15 cellular contexts compared by ENCODE assay signal in the genomic region with DNA sequence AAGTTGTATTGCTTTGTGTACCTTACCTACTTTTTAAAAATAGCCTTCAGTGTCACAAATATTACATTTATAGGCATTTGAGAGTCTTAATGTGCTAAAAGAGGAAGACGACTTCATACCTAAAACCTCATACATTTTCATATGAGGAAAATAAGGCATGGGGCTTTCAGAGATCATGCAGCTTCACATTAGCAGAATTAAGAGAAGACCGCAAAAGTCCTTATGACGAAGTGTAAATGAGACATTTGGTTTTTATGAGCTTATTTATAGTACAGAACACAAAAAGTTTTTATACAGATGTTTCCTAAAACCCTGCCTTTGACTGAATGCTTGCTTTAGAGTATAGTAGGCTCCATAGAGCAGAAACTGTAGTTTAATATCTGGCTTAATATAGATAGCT. TPM values are rescaled to one million over a fixed set of nuclear protein-coding genes. Genes with fewer than 3 reads are reported as not detected.
DNase-seq lines count a peak whose midpoint lies in the region; ATAC-seq and TF ChIP-seq lines count a peak whose summit lies in the region.
"Had no signal": no experiment of that assay in that cellular context is flagged by ENCODE, and none has a peak within 500 bp of the region (broad histone marks: within the 10 kb centered on the region; RNA-seq: fewer than 3 reads in every experiment).

No MANE protein-coding gene starts in this region.

- no peak overlapping the region for H3K4me3 ChIP-seq in WERI-Rb-1 (ENCODE audit: low read depth, low read length)
- H3K4me3 ChIP-seq in left lung = no peak overlapping the region

- H3K4me3 Mint-ChIP-seq in central memory CD8-positive, alpha-beta T cell = no peak overlapping the region
- H3K4me3 Mint-ChIP-seq: activated CD4-positive, alpha-beta memory T cell treated with anti-CD3 and anti-CD28 coated beads, Interleukin-2, amount 10 ng/mL, durations not matched to agents 7 days and 5 days; neural crest cell had no signal

- H3K27me3 Mint-ChIP-seq in central memory CD8-positive, alpha-beta T cell = no peaks in the 10 kb centered on the region
- H3K27me3 Mint-ChIP-seq: activated CD4-positive, alpha-beta memory T cell treated with anti-CD3 and anti-CD28 coated beads, Interleukin-2, amount 10 ng/mL, durations not matched to agents 7 days and 5 days had no signal

- H3K4me1 ChIP-seq in left lung = no peaks in the 10 kb centered on the region

- no peaks in the 10 kb centered on the region for H3K27me3 ChIP-seq in WERI-Rb-1 (ENCODE audit: insufficient read depth, low read depth, severe bottlenecking)
- no peaks in the 10 kb centered on the region for H3K27me3 ChIP-seq in left lung

- H3K9me3 ChIP-seq in WERI-Rb-1 (ENCODE audit: severe bottlenecking) (no peaks in the 10 kb centered on the region), left lung (no peaks in the 10 kb centered on the region)

- peaks cover 74% of the 10 kb centered on the region for H3K36me3 Mint-ChIP-seq in central memory CD8-positive, alpha-beta T cell (ENCODE audit: insufficient read depth)

- no peaks in the 10 kb centered on the region for H3K9me3 Mint-ChIP-seq in central memory CD8-positive, alpha-beta T cell
- H3K9me3 Mint-ChIP-seq: activated CD4-positive, alpha-beta memory T cell treated with anti-CD3 and anti-CD28 coated beads, Interleukin-2, amount 10 ng/mL, durations not matched to agents 7 days and 5 days; neural crest cell had no signal

- peak; percentile 87 for ATAC-seq in GM18867 (IDR thresholded peaks at IDR 0.05; ENCODE audit: unreplicated experiment)
- ATAC-seq in GM21529 (IDR thresholded peaks at IDR 0.05; ENCODE audit: unreplicated experiment) = peak; percentile 84
- ATAC-seq in HG03135 (IDR thresholded peaks at IDR 0.05; ENCODE audit: unreplicated experiment) = peak; percentile 53
- no peak for ATAC-seq in central memory CD8-positive, alpha-beta T cell (replicated peaks; ENCODE audit: extremely low read depth, poor library complexity, severe bottlenecking)
- no peak for ATAC-seq in left lung
- ATAC-seq: SK-N-SH treated with all-trans-retinoic acid at 6 μM for 48 hours had no signal

- TF ChIP-seq CTCF in WERI-Rb-1 (IDR thresholded peaks at IDR 0.05; ENCODE audit: low read depth, low read length) (no peak), left lung (IDR thresholded peaks at IDR 0.05) (no peak)

- DNase-seq in central memory CD8-positive, alpha-beta T cell (ENCODE audit: low spot score in 2 of 2) = no peak
- DNase-seq in WERI-Rb-1 (no peak), left lung (no peak), HuH-7.5 (ENCODE audit: low spot score) (no peak)
- DNase-seq in central memory CD4-positive, alpha-beta T cell = no peak
- DNase-seq: activated CD4-positive, alpha-beta memory T cell treated with anti-CD3 and anti-CD28 coated beads, Interleukin-2, amount 10 ng/mL, durations not matched to agents 7 days and 5 days; Calu3; NCI-H1105 treated with DMSO at 0.1 percent for 48 hours; stimulated activated CD4-positive, alpha-beta T cell treated with anti-CD3 and anti-CD28 coated beads, Interleukin-12 subunit alpha, Interleukin-12 subunit beta, amount 100 ng/mL, for 4 hours had no signal

- no peaks in the 10 kb centered on the region for H3K4me1 Mint-ChIP-seq in central memory CD8-positive, alpha-beta T cell
- H3K4me1 Mint-ChIP-seq: neural crest cell had no signal

- intact Hi-C loops in left lung (cut with DNase I) = no loop called here

- H3K27ac Mint-ChIP-seq in central memory CD8-positive, alpha-beta T cell (ENCODE audit: low read depth) = peak overlapping the region; percentile 79
- H3K27ac Mint-ChIP-seq: activated CD4-positive, alpha-beta memory T cell treated with anti-CD3 and anti-CD28 coated beads, Interleukin-2, amount 10 ng/mL, durations not matched to agents 7 days and 5 days had no signal

- H3K36me3 ChIP-seq in WERI-Rb-1 = peaks cover 68% of the 10 kb centered on the region
- peaks cover 0 to 98% of the 10 kb centered on the region in 2 donors for H3K36me3 ChIP-seq in left lung

- H3K27ac ChIP-seq in WERI-Rb-1 = no peak overlapping the region
- H3K27ac ChIP-seq in left lung = no peak overlapping the region
- H3K27ac ChIP-seq: HL-60 had no signal

RNA-seq across cellular contexts. Expression of a gene that starts 10.1 kb away (rescaled TPM):
- total RNA-seq in left lung = 1 to 10 TPM; 3.8 to 4.5 TPM

RNA-seq across cellular contexts. Expression of a gene that starts 57.2 kb away (rescaled TPM):
- 10 to 100 TPM; 67.9 to 68.2 TPM for total RNA-seq in left lung

Comparison
In these comparisons a context has a peak if more than half of its experiments do, and no peak if none do; other contexts are left out.
1. ATAC-seq: peak in GM18867 (single experiment), GM21529 (single experiment) and HG03135 (single experiment); none in central memory CD8-positive, alpha-beta T cell (single experiment) and left lung (single experiment).